ENCODE assay signal across 9 cellular contexts in genomic region chr19:43438291-43439162, GRCh38. TPM values are rescaled to one million over a fixed set of nuclear protein-coding genes. Genes with fewer than 3 reads are reported as not detected.
DNase-seq lines count a peak whose midpoint lies in the region; ATAC-seq lines count a peak whose summit lies in the region.
"Had no signal": no experiment of that assay in that cellular context is flagged by ENCODE, and none has a peak within 500 bp of the region (broad histone marks: within the 10 kb centered on the region; RNA-seq: fewer than 3 reads in every experiment).

No MANE protein-coding gene starts in this region.

- H3K27ac ChIP-seq in SJSA1 (peak overlapping the region; percentile 34), esophagus (ENCODE audit: low read depth in 2 of 2, low read length in 1 of 2) (peak overlapping the region; percentile 65 to 86)

- H3K36me3 ChIP-seq in SJSA1 (no peaks in the 10 kb centered on the region), esophagus (ENCODE audit: control insufficient read depth in 2 of 2, insufficient read depth in 2 of 2, low read length in 1 of 2) (no peaks in the 10 kb centered on the region)

- peaks cover 11% of the 10 kb centered on the region for H3K4me1 ChIP-seq in SJSA1 (replicated peaks)
- peaks cover 0 to 4% of the 10 kb centered on the region in 2 donors for H3K4me1 ChIP-seq in esophagus (ENCODE audit: control insufficient read depth in 2 of 2, insufficient read depth in 2 of 2, low read length in 1 of 2)

- H3K27me3 ChIP-seq in SJSA1 (replicated peaks) (no peaks in the 10 kb centered on the region), esophagus (ENCODE audit: control insufficient read depth in 1 of 2, insufficient read depth in 2 of 2, low read length in 2 of 2) (no peaks in the 10 kb centered on the region)

- no peak for ATAC-seq in GM18867 (IDR thresholded peaks at IDR 0.05; ENCODE audit: unreplicated experiment)
- no peak for ATAC-seq in GM19023 (IDR thresholded peaks at IDR 0.05; ENCODE audit: unreplicated experiment)

- 21 to 38% methylated on average over 10 of the region's 10 CpGs for WGBS in esophagus, 2 donors

- H3K9me3 ChIP-seq in SJSA1 (replicated peaks) (no peaks in the 10 kb centered on the region), esophagus (ENCODE audit: control insufficient read depth in 2 of 2, insufficient read depth in 1 of 2, low read depth in 1 of 2, low read length in 1 of 2) (no peaks in the 10 kb centered on the region)

- H3K4me3 ChIP-seq in SJSA1 (no peak overlapping the region), esophagus (ENCODE audit: low read depth in 1 of 2, low read length in 2 of 2) (no peak overlapping the region), skeletal muscle cell (ENCODE audit: low read depth, low read length) (no peak overlapping the region)
- H3K4me3 ChIP-seq: smooth muscle cell had no signal

- DNase-seq in NCI-H748 (lab: John Stamatoyannopoulos, UW; ENCODE audit: unreplicated experiment) = peak; percentile 38
- no peak for DNase-seq in NCI-H748 treated with DMSO at 0.1 percent for 48 hours (lab: John Stamatoyannopoulos, UW)
- DNase-seq in SJSA1 (ENCODE audit: low read depth in 1 of 2, low spot score in 2 of 2) = peak in 1 of 2 experiments; percentile 6
- DNase-seq in skeletal muscle cell (ENCODE audit: low read depth) = peak; percentile 23
- DNase-seq in T1000 (lab: John Stamatoyannopoulos, UW) = no peak

RNA-seq across cellular contexts. Expression of gene TEX101, which starts 23.8 kb away (rescaled TPM):
- not detected in 2 replicates for total RNA-seq in SJSA1 (2014; rRNA removed; shearing (Covaris generic))
- 1 to 10 TPM in 1 of 2 donors, under 1 TPM in 1; 0.96 to 2.4 TPM for polyA plus RNA-seq in esophagus
- total RNA-seq: smooth muscle cell had no signal
- polyA plus RNA-seq: smooth muscle cell had no signal

RNA-seq across cellular contexts. Expression of gene LYPD3, which starts 26.9 kb away (rescaled TPM):
- 0.13 TPM in 1 of 2 replicates, not detected in the other for total RNA-seq in SJSA1 (2014; rRNA removed; shearing (Covaris generic))
- polyA plus RNA-seq in esophagus = 100 to 1,000 TPM; 208 to 770 TPM

Comparison
In these comparisons a context has a peak if more than half of its experiments do, and no peak if none do; other contexts are left out.
1. DNase-seq: peak in NCI-H748 (single experiment) and skeletal muscle cell (single experiment); none in NCI-H748 treated with DMSO at 0.1 percent for 48 hours (single experiment) and T1000 (single experiment).